18 cellular contexts compared by ENCODE assay signal in the genomic region with DNA sequence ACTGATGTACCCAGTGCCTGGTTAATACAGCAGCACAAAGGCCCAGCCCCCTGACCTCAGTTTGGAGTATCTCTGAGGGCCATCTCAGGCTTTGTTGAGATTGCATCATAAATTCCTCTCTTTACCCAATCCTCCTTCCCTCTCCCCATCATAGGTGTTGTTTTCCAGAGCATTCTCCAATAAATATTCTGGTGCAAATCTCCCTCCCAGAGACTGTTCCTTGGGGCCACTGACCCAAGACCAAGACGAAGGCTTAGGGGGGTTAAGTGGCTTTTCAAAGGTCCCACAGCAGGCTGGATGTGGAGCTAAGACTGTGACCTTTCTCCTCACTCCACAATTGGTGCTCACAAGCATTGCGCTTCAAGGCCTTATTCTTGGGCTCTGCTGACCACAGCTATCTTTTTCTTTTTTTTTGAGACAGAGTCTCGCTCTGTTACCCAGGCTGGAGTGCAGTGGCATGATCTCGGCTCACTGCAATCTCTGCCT.
DNase-seq lines count a peak whose midpoint lies in the region; ATAC-seq and TF ChIP-seq lines count a peak whose summit lies in the region.
"Had no signal": no experiment of that assay in that cellular context is flagged by ENCODE, and none has a peak within 500 bp of the region (broad histone marks: within the 10 kb centered on the region; RNA-seq: fewer than 3 reads in every experiment).

No MANE protein-coding gene starts in this region.

- TF ChIP-seq CTCF in WTC11 (IDR thresholded peaks at IDR 0.05) (no peak), sigmoid colon (IDR thresholded peaks at IDR 0.05) (no peak)

- no peak for ATAC-seq in activated T-cell treated with anti-CD3 and anti-CD28 coated beads, Interleukin-2, amount 50 U/mL, for 72 hours (replicated peaks in 1 of 2)
- no peak for ATAC-seq in WTC11
- ATAC-seq in HG03460 (IDR thresholded peaks at IDR 0.05; ENCODE audit: unreplicated experiment), result no peak

- H3K9ac ChIP-seq in mesendoderm (ENCODE audit: low read length), result no peak overlapping the region

- H3K4me2 ChIP-seq in mesendoderm (ENCODE audit: low read length), result no peak overlapping the region

- H3K36me3 Mint-ChIP-seq in activated T-cell treated with anti-CD3 and anti-CD28 coated beads, Interleukin-2, amount 50 U/mL, for 72 hours (ENCODE audit: insufficient read depth in 2 of 2), result peaks cover 7 to 10% of the 10 kb centered on the region in 2 donors
- H3K36me3 Mint-ChIP-seq in WTC11, result peaks cover 20% of the 10 kb centered on the region

- POLR2A ChIA-PET in WTC11 (lab: Charles Lee), result interaction anchor here (0.7 kb wide), 1 partner anchor 74 kb away, joined by 3 read pairs; no protein-coding TSS in a partner anchor

- H3K27me3 ChIP-seq in mesendoderm (ENCODE audit: insufficient read depth, low read length, poor library complexity), result no peaks in the 10 kb centered on the region
- H3K27me3 ChIP-seq in sigmoid colon, result no peaks in the 10 kb centered on the region
- H3K27me3 ChIP-seq: MG63 had no signal

- CTCF ChIA-PET in WTC11 (lab: Charles Lee), result interaction anchor here (0.6 to 1.5 kb wide), 7 partner anchors 14 to 1097 kb away, joined by 3 to 8 read pairs (median 4); no protein-coding TSS in a partner anchor

- H3K23ac ChIP-seq in mesendoderm (ENCODE audit: low read length), result no peak overlapping the region

- H4K8ac ChIP-seq in mesendoderm (ENCODE audit: low read depth, low read length), result no peak overlapping the region

- H3K27ac Mint-ChIP-seq in activated T-cell treated with anti-CD3 and anti-CD28 coated beads, Interleukin-2, amount 50 U/mL, for 72 hours, result peak overlapping the region; percentile 28
- H3K27ac Mint-ChIP-seq in WTC11, result no peak overlapping the region
- H3K27ac Mint-ChIP-seq: HFFc6 had no signal

- no peaks in the 10 kb centered on the region for H3K79me1 ChIP-seq in mesendoderm (ENCODE audit: low read length)

- no CpG with 5 or more reads among the region's 4 CpGs for WGBS in mesendoderm (ENCODE audit: extremely low coverage, insufficient coverage, low lambda C conversion rate)
- WGBS in sigmoid colon, 2 donors, result 89 to 92% methylated on average over 4 of the region's 4 CpGs

- H3K4me3 Mint-ChIP-seq in activated T-cell treated with anti-CD3 and anti-CD28 coated beads, Interleukin-2, amount 50 U/mL, for 72 hours, result no peak overlapping the region
- no peak overlapping the region for H3K4me3 Mint-ChIP-seq in WTC11
- H3K4me3 Mint-ChIP-seq: HFFc6 had no signal

- peaks cover 0 to 10% (median 7%) of the 10 kb centered on the region in 4 donors for H3K9me3 ChIP-seq in sigmoid colon

- H2BK120ac ChIP-seq in mesendoderm (ENCODE audit: low read depth, low read length), result no peak overlapping the region

- intact Hi-C loops in sigmoid colon (cut with DNase I), result no loop called here

- no peak overlapping the region for H4K5ac ChIP-seq in mesendoderm (ENCODE audit: low read length)

- no peak overlapping the region for H3K4ac ChIP-seq in mesendoderm (ENCODE audit: low read depth, low read length)

- H2AK5ac ChIP-seq in mesendoderm (ENCODE audit: low read length), result no peak overlapping the region

- H2BK5ac ChIP-seq in mesendoderm (ENCODE audit: low read length), result no peak overlapping the region

- no peak overlapping the region for H3K56ac ChIP-seq in mesendoderm (ENCODE audit: low read length)

- peaks cover 3% of the 10 kb centered on the region for H3K4me1 Mint-ChIP-seq in activated T-cell treated with anti-CD3 and anti-CD28 coated beads, Interleukin-2, amount 50 U/mL, for 72 hours (ENCODE audit: low read depth)
- H3K4me1 Mint-ChIP-seq in WTC11, result no peaks in the 10 kb centered on the region; the same call in 1 of the 2 replicates

- H3K27me3 Mint-ChIP-seq in activated T-cell treated with anti-CD3 and anti-CD28 coated beads, Interleukin-2, amount 50 U/mL, for 72 hours (ENCODE audit: low read depth), result no peaks in the 10 kb centered on the region
- peaks cover 2% of the 10 kb centered on the region; the same call in 1 of the 2 replicates for H3K27me3 Mint-ChIP-seq in WTC11 (ENCODE audit: low read depth)

- no peak overlapping the region for H3K27ac ChIP-seq in mesendoderm (ENCODE audit: low read depth, low read length)
- H3K27ac ChIP-seq in sigmoid colon, result no peak overlapping the region
- H3K27ac ChIP-seq: C4-2B had no signal

- H3K9me3 Mint-ChIP-seq in activated T-cell treated with anti-CD3 and anti-CD28 coated beads, Interleukin-2, amount 50 U/mL, for 72 hours, result peaks cover 5 to 9% of the 10 kb centered on the region in 2 donors
- peaks cover 18% of the 10 kb centered on the region for H3K9me3 Mint-ChIP-seq in WTC11

- TF ChIP-seq EP300 in sigmoid colon (IDR thresholded peaks at IDR 0.05), result no peak

- no peaks in the 10 kb centered on the region for H3K36me3 ChIP-seq in mesendoderm (ENCODE audit: control insufficient read depth, insufficient read depth, low read length)
- H3K36me3 ChIP-seq in sigmoid colon, result no peaks in the 10 kb centered on the region
- H3K36me3 ChIP-seq: MG63 had no signal

- no peak overlapping the region for H3K18ac ChIP-seq in mesendoderm (ENCODE audit: low read length)

- DNase-seq in activated T-cell treated with anti-CD3 and anti-CD28 coated beads, Interleukin-2, amount 50 U/mL, for 72 hours, result no peak
- no peak for DNase-seq in activated T-cell treated with anti-CD3 and anti-CD28 coated beads, Interleukin-2, amount 50 U/mL, for 48 hours
- DNase-seq in WTC11 (ENCODE audit: low spot score) (no peak), mesendoderm (peak; percentile 44), sigmoid colon (no peak), NCI-H2081 treated with DMSO at 0.1 percent for 48 hours (lab: John Stamatoyannopoulos, UW) (no peak)
- DNase-seq: COR-L47, GF-D8, HFFc6, Karpas-422, MG63, NCI-H1417 treated with DMSO at 0.1 percent for 48 hours, NCI-H2029, NCI-H2171 treated with DMSO at 0.1 percent for 48 hours, NCI-H774, SHP77 had no signal

- TF ChIP-seq POLR2A in sigmoid colon (IDR thresholded peaks at IDR 0.05), result no peak

- H3K4me1 ChIP-seq in mesendoderm (ENCODE audit: control insufficient read depth, low read depth, low read length) (no peaks in the 10 kb centered on the region), sigmoid colon (no peaks in the 10 kb centered on the region)

- H3K79me2 ChIP-seq in mesendoderm (ENCODE audit: control insufficient read depth, insufficient read depth, low read length), result no peaks in the 10 kb centered on the region

- no peak overlapping the region for H2BK15ac ChIP-seq in mesendoderm (replicated peaks; ENCODE audit: low read depth)

- H3K4me3 ChIP-seq in mesendoderm (ENCODE audit: low read length), result no peak overlapping the region
- no peak overlapping the region for H3K4me3 ChIP-seq in sigmoid colon
- H3K4me3 ChIP-seq: MG63 had no signal

TF ChIP-seq in WTC11, 78 proteins besides CTCF, POLR2A, EP300 and RAD21:
- TF ChIP-seq GABPB1 (CRISPR knock-in tag; IDR thresholded peaks at IDR 0.05) (peak; percentile 95), NR1H2 (CRISPR knock-in tag; IDR thresholded peaks at IDR 0.05) (no peak), E2F5 (CRISPR knock-in tag; IDR thresholded peaks at IDR 0.05) (no peak), ZNF423 (CRISPR knock-in tag; IDR thresholded peaks at IDR 0.05) (no peak), ZNF263 (CRISPR knock-in tag; IDR thresholded peaks at IDR 0.05; ENCODE audit: low read depth) (no peak), IRF2 (CRISPR knock-in tag; IDR thresholded peaks at IDR 0.05; ENCODE audit: borderline replicate concordance, low read depth) (no peak)
- TF ChIP-seq, protein P1, sequence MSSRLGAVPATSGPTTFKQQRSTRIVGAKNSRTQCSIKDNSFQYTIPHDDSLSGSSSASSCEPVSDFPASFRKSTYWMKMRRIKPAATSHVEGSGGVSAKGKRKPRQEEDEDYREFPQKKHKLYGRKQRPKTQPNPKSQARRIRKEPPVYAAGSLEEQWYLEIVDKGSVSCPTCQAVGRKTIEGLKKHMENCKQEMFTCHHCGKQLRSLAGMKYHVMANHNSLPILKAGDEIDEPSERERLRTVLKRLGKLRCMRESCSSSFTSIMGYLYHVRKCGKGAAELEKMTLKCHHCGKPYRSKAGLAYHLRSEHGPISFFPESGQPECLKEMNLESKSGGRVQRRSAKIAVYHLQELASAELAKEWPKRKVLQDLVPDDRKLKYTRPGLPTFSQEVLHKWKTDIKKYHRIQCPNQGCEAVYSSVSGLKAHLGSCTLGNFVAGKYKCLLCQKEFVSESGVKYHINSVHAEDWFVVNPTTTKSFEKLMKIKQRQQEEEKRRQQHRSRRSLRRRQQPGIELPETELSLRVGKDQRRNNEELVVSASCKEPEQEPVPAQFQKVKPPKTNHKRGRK (CRISPR knock-in tag; IDR thresholded peaks at IDR 0.05; ENCODE audit: borderline replicate concordance), result no peak
